In genomic region chr3:55370272-55370671, GRCh38 we compare ENCODE assay signal across 24 cellular contexts.
DNase-seq lines count a peak whose midpoint lies in the region; ATAC-seq, FAIRE-seq and TF ChIP-seq lines count a peak whose summit lies in the region.
"Had no signal": no experiment of that assay in that cellular context is flagged by ENCODE, and none has a peak within 500 bp of the region (broad histone marks: within the 10 kb centered on the region; RNA-seq: fewer than 3 reads in every experiment).

No MANE protein-coding gene starts in this region.

- H3K9me3 ChIP-seq in sigmoid colon (no peaks in the 10 kb centered on the region), pancreas (no peaks in the 10 kb centered on the region), prostate gland (no peaks in the 10 kb centered on the region)
- H3K9me3 ChIP-seq: A549; BLaER1 treated with 17β-estradiol and CSF1 and Interleukin-3, amounts not matched to agents 10 nM and 100 nM had no signal

- intact Hi-C loops in sigmoid colon (cut with DNase I) = no loop called here
- intact Hi-C loops in pancreas (cut with DNase I) = no loop called here
- intact Hi-C loops in prostate gland (cut with DNase I) = no loop called here

- no peak for TF ChIP-seq POLR2A in sigmoid colon (IDR thresholded peaks at IDR 0.05)
- TF ChIP-seq POLR2A in prostate gland (IDR thresholded peaks at IDR 0.05) = no peak

- no peak for TF ChIP-seq CTCF in fibroblast of villous mesenchyme (IDR thresholded peaks at IDR 0.05; ENCODE audit: insufficient read depth, low read depth, low read length)
- TF ChIP-seq CTCF in sigmoid colon (IDR thresholded peaks at IDR 0.05) = no peak
- no peak for TF ChIP-seq CTCF in pancreas (IDR thresholded peaks at IDR 0.05)
- TF ChIP-seq CTCF in prostate gland (IDR thresholded peaks at IDR 0.05) = no peak

- FAIRE-seq in endometrium (lab: Jason Lieb, UNC) (peak; percentile 88), pancreas (lab: Jason Lieb, UNC) (no peak)
- FAIRE-seq: A549, GM12878, GM12892, GM18507 had no signal

- H3K4me3 ChIP-seq in fibroblast of villous mesenchyme (ENCODE audit: low read depth, low read length) (no peak overlapping the region), sigmoid colon (no peak overlapping the region), pancreas (no peak overlapping the region), prostate gland (no peak overlapping the region)
- H3K4me3 ChIP-seq: A549; BLaER1 treated with 17β-estradiol and CSF1 and Interleukin-3, amounts not matched to agents 10 nM and 100 nM; GM12878 had no signal

- H3K36me3 ChIP-seq in sigmoid colon (no peaks in the 10 kb centered on the region), pancreas (no peaks in the 10 kb centered on the region), prostate gland (no peaks in the 10 kb centered on the region)
- H3K36me3 ChIP-seq: BLaER1 treated with 17β-estradiol and CSF1 and Interleukin-3, amounts not matched to agents 10 nM and 100 nM had no signal

- DNase-seq in fibroblast of villous mesenchyme (ENCODE audit: low read depth) (peak; percentile 53), sigmoid colon (peak; percentile 69), epidermal melanocyte (ENCODE audit: insufficient read length, low spot score) (no peak), pancreas (no peak), NCI-H82 (lab: John Stamatoyannopoulos, UW) (no peak), prostate gland (ENCODE audit: low spot score) (no peak)
- DNase-seq: AML-193; CD4-positive, alpha-beta T cell; CD8-positive, alpha-beta T cell; COR-L47; DMS 273 treated with DMSO at 0.1 percent for 48 hours; DMS153; DMS53; DMS79; DND-41; EL; GDM1 had no signal

- peak in 1 of 4 donors; percentile 17 for TF ChIP-seq EP300 in sigmoid colon (IDR thresholded peaks at IDR 0.05)

- H3K27ac ChIP-seq in sigmoid colon (peak overlapping the region in 2 of 4 donors; percentile 65 to 68), pancreas (no peak overlapping the region), prostate gland (no peak overlapping the region)
- H3K27ac ChIP-seq: A549; BLaER1 treated with 17β-estradiol and CSF1 and Interleukin-3, amounts not matched to agents 10 nM and 100 nM; C4-2B had no signal

- H3K27me3 ChIP-seq in sigmoid colon (no peaks in the 10 kb centered on the region), pancreas (no peaks in the 10 kb centered on the region), prostate gland (replicated peaks; ENCODE audit: insufficient read depth) (no peaks in the 10 kb centered on the region)
- H3K27me3 ChIP-seq: BLaER1 treated with 17β-estradiol and CSF1 and Interleukin-3, amounts not matched to agents 10 nM and 100 nM had no signal

- WGBS in sigmoid colon, 2 donors = 91 to 94% methylated on average over 12 of the region's 12 CpGs
- WGBS in pancreas, 2 donors = 71 to 83% methylated on average over 12 of the region's 12 CpGs
- 51% methylated on average over 12 of the region's 12 CpGs for WGBS in prostate gland

- H3K4me1 ChIP-seq in sigmoid colon = peaks cover 0 to 18% (median 14%) of the 10 kb centered on the region in 4 donors
- H3K4me1 ChIP-seq in pancreas = no peaks in the 10 kb centered on the region
- H3K4me1 ChIP-seq in prostate gland (replicated peaks) = no peaks in the 10 kb centered on the region
- H3K4me1 ChIP-seq: A549; BLaER1 treated with 17β-estradiol and CSF1 and Interleukin-3, amounts not matched to agents 10 nM and 100 nM had no signal

- ATAC-seq in pancreas = no peak
- ATAC-seq: A549; CD8-positive, alpha-beta T cell; GM12878 had no signal

Comparison
In these comparisons a context has a peak if more than half of its experiments do, and no peak if none do; other contexts are left out.
1. DNase-seq: peak in fibroblast of villous mesenchyme (single experiment) and sigmoid colon (single experiment); none in epidermal melanocyte (single experiment), pancreas (0 of 6), NCI-H82 (single experiment) and prostate gland (single experiment).